ENCODE assay signal across 17 cellular contexts in genomic region chr5:179336126-179336870, GRCh38. TPM values are rescaled to one million over a fixed set of nuclear protein-coding genes. Genes with fewer than 3 reads are reported as not detected.
DNase-seq lines count a peak whose midpoint lies in the region; ATAC-seq and TF ChIP-seq lines count a peak whose summit lies in the region.
"Had no signal": no experiment of that assay in that cellular context is flagged by ENCODE, and none has a peak within 500 bp of the region (broad histone marks: within the 10 kb centered on the region; RNA-seq: fewer than 3 reads in every experiment).

No MANE protein-coding gene starts in this region.

- TF ChIP-seq POLR2A in breast epithelium (IDR thresholded peaks at IDR 0.05) (no peak), right lobe of liver (IDR thresholded peaks at IDR 0.05) (no peak)

- H3K27ac ChIP-seq in breast epithelium = peak overlapping the region in 1 of 2 donors; percentile 32
- no peak overlapping the region for H3K27ac ChIP-seq in right lobe of liver
- H3K27ac ChIP-seq in aorta (ENCODE audit: low read depth in 1 of 2, low read length in 2 of 2) = no peak overlapping the region
- H3K27ac ChIP-seq: 22Rv1 had no signal

- H3K27me3 Mint-ChIP-seq in MCF 10A (ENCODE audit: insufficient read depth, unreplicated experiment) = no peaks in the 10 kb centered on the region

- H3K36me3 ChIP-seq in breast epithelium = no peaks in the 10 kb centered on the region
- no peaks in the 10 kb centered on the region for H3K36me3 ChIP-seq in right lobe of liver
- H3K36me3 ChIP-seq in aorta (ENCODE audit: control insufficient read depth in 1 of 2, insufficient read depth in 2 of 2, low read length in 1 of 2) = no peaks in the 10 kb centered on the region

- WGBS in right lobe of liver (ENCODE audit: insufficient coverage, low coverage, low lambda C conversion rate, missing lambda C conversion rate) = 67% methylated on average over 21 of the region's 36 CpGs
- WGBS in aorta, 2 donors = 76 to 87% methylated on average over 36 of the region's 36 CpGs

- no peaks in the 10 kb centered on the region for H3K9me3 Mint-ChIP-seq in MCF 10A (ENCODE audit: unreplicated experiment)

- TF ChIP-seq CTCF in breast epithelium (IDR thresholded peaks at IDR 0.05) (no peak), MCF 10A (IDR thresholded peaks at IDR 0.05; ENCODE audit: unreplicated experiment) (no peak), right lobe of liver (IDR thresholded peaks at IDR 0.05) (no peak)

- H3K4me3 Mint-ChIP-seq in MCF 10A (ENCODE audit: unreplicated experiment) = no peak overlapping the region

- POLR2A ChIA-PET in MCF 10A (lab: Yijun Ruan, JAX) = no interaction called here

- DNase-seq in breast epithelium (ENCODE audit: low spot score in 2 of 2) (no peak), MCF 10A (ENCODE audit: unreplicated experiment) (no peak), epidermal melanocyte (ENCODE audit: insufficient read length, low spot score) (peak; percentile 51), right lobe of liver (peak in 2 of 3 donors; percentile 21 to 55), aorta (peak; percentile 21 to 72), NCI-H748 (lab: John Stamatoyannopoulos, UW; ENCODE audit: unreplicated experiment) (no peak)
- DNase-seq: DND-41; KBM-7; NCI-H1694 treated with DMSO at 0.1 percent for 48 hours; NCI-H748 treated with DMSO at 0.1 percent for 48 hours; NK-92 treated with Interleukin-12 subunit alpha and Interleukin-12 subunit beta, amount 100 ng/mL, for 24 hours; SHP77 had no signal

- CTCF ChIA-PET in MCF 10A (lab: Yijun Ruan, JAX) = interaction anchor here (1.0 kb wide), 1 partner anchor 67 kb away, joined by 3 read pairs; no protein-coding TSS in a partner anchor

- peak in 2 of 4 donors; percentile 32 to 56 for ATAC-seq in right lobe of liver
- ATAC-seq in aorta (ENCODE audit: low FRiP score) = no peak
- ATAC-seq in GM21390 (IDR thresholded peaks at IDR 0.05; ENCODE audit: unreplicated experiment) = no peak
- ATAC-seq in HG02870 (IDR thresholded peaks at IDR 0.05; ENCODE audit: unreplicated experiment) = no peak

- no peaks in the 10 kb centered on the region for H3K27me3 ChIP-seq in breast epithelium
- H3K27me3 ChIP-seq in right lobe of liver = no peaks in the 10 kb centered on the region
- no peaks in the 10 kb centered on the region for H3K27me3 ChIP-seq in aorta (ENCODE audit: control insufficient read depth in 1 of 2, insufficient read depth in 2 of 2, low read length in 1 of 2)

- no peak overlapping the region for H3K27ac Mint-ChIP-seq in MCF 10A (ENCODE audit: low read depth, unreplicated experiment)

- no peaks in the 10 kb centered on the region for H3K4me1 Mint-ChIP-seq in MCF 10A (ENCODE audit: insufficient read depth, unreplicated experiment)

- intact Hi-C loops in breast epithelium (cut with DNase I; ENCODE audit: low total_unique reads) = no loop called here
- intact Hi-C loops in MCF 10A (cut with micrococcal nuclease) = no loop called here
- intact Hi-C loops in right lobe of liver (cut with DNase I) = no loop called here
- intact Hi-C loops in aorta (cut with DNase I) = no loop called here

- H3K4me3 ChIP-seq in breast epithelium (peak overlapping the region in 2 of 3 donors; percentile 15 to 41), right lobe of liver (no peak overlapping the region), aorta (ENCODE audit: low read length in 2 of 2) (no peak overlapping the region)

- H3K36me3 Mint-ChIP-seq in MCF 10A (ENCODE audit: insufficient read depth, unreplicated experiment) = no peaks in the 10 kb centered on the region

- BruUV-seq in MCF 10A (replicated peaks; lab: Mats Ljungman, UMichigan) = no TSS peak

- H3K9me3 ChIP-seq in breast epithelium (no peaks in the 10 kb centered on the region), right lobe of liver (no peaks in the 10 kb centered on the region), aorta (ENCODE audit: control insufficient read depth, low read length) (no peaks in the 10 kb centered on the region)

- H3K4me1 ChIP-seq in breast epithelium (no peaks in the 10 kb centered on the region), right lobe of liver (no peaks in the 10 kb centered on the region), aorta (ENCODE audit: control insufficient read depth in 1 of 2, insufficient read depth in 2 of 2, low read length in 2 of 2) (no peaks in the 10 kb centered on the region)

RNA-seq across cellular contexts. Expression of gene ADAMTS2, which starts 9.0 kb away (rescaled TPM):
- total RNA-seq in breast epithelium (10 to 100 TPM; 11.3 to 51.8 (median 19.7) TPM), MCF 10A (2022) (0.17 TPM in 1 of 2 replicates, not detected in the other), right lobe of liver (10 to 100 TPM in 5 of 6 experiments, 1 to 10 TPM in 1; 6.3 to 18.9 (median 13.5) TPM), aorta (10 to 100 TPM; 24.5 to 49.8 TPM)
- polyA plus RNA-seq in aorta = 10 to 100 TPM in 1 of 2 donors, 1 to 10 TPM in 1; 4.8 to 39.5 TPM
- total RNA-seq: NCI-H460, OCI-LY7 had no signal

Comparison
In these comparisons a context has a peak if more than half of its experiments do, and no peak if none do; other contexts are left out.
1. DNase-seq: peak in epidermal melanocyte (single experiment), right lobe of liver (2 of 3) and aorta (2 of 2); none in breast epithelium (0 of 2), MCF 10A (single experiment) and NCI-H748 (single experiment).
2. H3K4me3 ChIP-seq: peak in breast epithelium (2 of 3); none in right lobe of liver (0 of 3) and aorta (0 of 2).